10 cellular contexts compared by ENCODE assay signal in genomic region chr6:167046861-167047495, GRCh38. TPM values are rescaled to one million over a fixed set of nuclear protein-coding genes. Genes with fewer than 3 reads are reported as not detected.
A peak's percentile ranks its signal among the peaks of the same experiment; 100 is the strongest.
DNase-seq lines count a peak whose midpoint lies in the region; ATAC-seq and TF ChIP-seq lines count a peak whose summit lies in the region.
"Had no signal": no experiment of that assay in that cellular context is flagged by ENCODE, and none has a peak within 500 bp of the region (broad histone marks: within the 10 kb centered on the region; RNA-seq: fewer than 3 reads in every experiment).

No MANE protein-coding gene starts in this region.

- H3K27me3 ChIP-seq in CD8-positive, alpha-beta memory T cell (ENCODE audit: insufficient read depth, low read length, poor library complexity, severe bottlenecking) = no peaks in the 10 kb centered on the region
- H3K27me3 ChIP-seq: cardiac muscle cell had no signal

- no peaks in the 10 kb centered on the region for H3K27me3 Mint-ChIP-seq in CD8-positive, alpha-beta memory T cell
- H3K27me3 Mint-ChIP-seq in central memory CD8-positive, alpha-beta T cell = no peaks in the 10 kb centered on the region
- no peaks in the 10 kb centered on the region for H3K27me3 Mint-ChIP-seq in MCF 10A (ENCODE audit: insufficient read depth, unreplicated experiment)

- H3K4me1 ChIP-seq in CD8-positive, alpha-beta memory T cell (ENCODE audit: insufficient read depth, low read length) = peaks cover 23% of the 10 kb centered on the region

- POLR2A ChIA-PET in CD8-positive, alpha-beta memory T cell (lab: Charles Lee) = interaction anchor here (1.8 kb wide), 2 partner anchors 9 to 47 kb away, joined by 6 read pairs; no protein-coding TSS in a partner anchor
- POLR2A ChIA-PET in MCF 10A (lab: Yijun Ruan, JAX) = no interaction called here

- peak overlapping the region; percentile 10 for H3K27ac ChIP-seq in CD8-positive, alpha-beta memory T cell (ENCODE audit: low read depth, low read length)
- H3K27ac ChIP-seq: cardiac muscle cell had no signal

- no peak overlapping the region for H3K4me3 ChIP-seq in CD8-positive, alpha-beta memory T cell (ENCODE audit: low read length)
- H3K4me3 ChIP-seq: cardiac muscle cell had no signal

- no peaks in the 10 kb centered on the region for H3K9me3 Mint-ChIP-seq in CD8-positive, alpha-beta memory T cell
- no peaks in the 10 kb centered on the region for H3K9me3 Mint-ChIP-seq in central memory CD8-positive, alpha-beta T cell
- no peaks in the 10 kb centered on the region for H3K9me3 Mint-ChIP-seq in MCF 10A (ENCODE audit: unreplicated experiment)

- no peaks in the 10 kb centered on the region for H3K9me3 ChIP-seq in CD8-positive, alpha-beta memory T cell (ENCODE audit: low read length)

- ATAC-seq in GM21367 (IDR thresholded peaks at IDR 0.05; ENCODE audit: unreplicated experiment) (peak; percentile 14), HG03139 (IDR thresholded peaks at IDR 0.05; ENCODE audit: unreplicated experiment) (peak; percentile 7)
- ATAC-seq in central memory CD8-positive, alpha-beta T cell (replicated peaks; ENCODE audit: extremely low read depth, poor library complexity, severe bottlenecking) = no peak

- intact Hi-C loops in MCF 10A (cut with micrococcal nuclease) = no loop called here

- peaks cover 0 to 7% (median 0%) of the 10 kb centered on the region in 3 donors for H3K36me3 Mint-ChIP-seq in CD8-positive, alpha-beta memory T cell
- peaks cover 2% of the 10 kb centered on the region for H3K36me3 Mint-ChIP-seq in central memory CD8-positive, alpha-beta T cell (ENCODE audit: insufficient read depth)
- peaks cover 24% of the 10 kb centered on the region for H3K36me3 Mint-ChIP-seq in MCF 10A (ENCODE audit: insufficient read depth, unreplicated experiment)

- no peak for TF ChIP-seq CTCF in MCF 10A (IDR thresholded peaks at IDR 0.05; ENCODE audit: unreplicated experiment)

- peaks cover 33 to 42% (median 38%) of the 10 kb centered on the region in 3 donors for H3K4me1 Mint-ChIP-seq in CD8-positive, alpha-beta memory T cell
- H3K4me1 Mint-ChIP-seq in central memory CD8-positive, alpha-beta T cell = peaks cover 27% of the 10 kb centered on the region
- H3K4me1 Mint-ChIP-seq in MCF 10A (ENCODE audit: insufficient read depth, unreplicated experiment) = no peaks in the 10 kb centered on the region

- no peak for DNase-seq in CD8-positive, alpha-beta memory T cell
- no peak for DNase-seq in central memory CD8-positive, alpha-beta T cell (ENCODE audit: low spot score in 2 of 2)
- DNase-seq in OCI-M2 (lab: John Stamatoyannopoulos, UW; ENCODE audit: unreplicated experiment) (no peak), kidney glomerular epithelial cell (lab: John Stamatoyannopoulos, UW) (no peak), MCF 10A (ENCODE audit: unreplicated experiment) (no peak), AG08395 (ENCODE audit: low spot score) (no peak)
- DNase-seq: activated CD4-positive, CD25-positive, alpha-beta regulatory T cell had no signal

- peak overlapping the region; percentile 66 to 91 (median 86) for H3K27ac Mint-ChIP-seq in CD8-positive, alpha-beta memory T cell
- peak overlapping the region; percentile 90 for H3K27ac Mint-ChIP-seq in central memory CD8-positive, alpha-beta T cell (ENCODE audit: low read depth)
- H3K27ac Mint-ChIP-seq in MCF 10A (ENCODE audit: low read depth, unreplicated experiment) = no peak overlapping the region

- peak overlapping the region; percentile 48 to 89 (median 69) for H3K4me3 Mint-ChIP-seq in CD8-positive, alpha-beta memory T cell
- H3K4me3 Mint-ChIP-seq in central memory CD8-positive, alpha-beta T cell = peak overlapping the region; percentile 64
- H3K4me3 Mint-ChIP-seq in MCF 10A (ENCODE audit: unreplicated experiment) = no peak overlapping the region

- CTCF ChIA-PET in CD8-positive, alpha-beta memory T cell (lab: Charles Lee) = interaction anchor here (1.0 to 1.8 kb wide), 5 partner anchors 9 to 272 kb away, joined by 3 to 7 read pairs (median 4); no protein-coding TSS in a partner anchor
- CTCF ChIA-PET in MCF 10A (lab: Yijun Ruan, JAX) = interaction anchor here (0.6 kb wide), 1 partner anchor 91 kb away, joined by 6 read pairs; no protein-coding TSS in a partner anchor

- BruUV-seq in MCF 10A (replicated peaks; lab: Mats Ljungman, UMichigan) = no TSS peak

- H3K36me3 ChIP-seq in CD8-positive, alpha-beta memory T cell (ENCODE audit: insufficient read depth, low read length) = no peaks in the 10 kb centered on the region
- H3K36me3 ChIP-seq: cardiac muscle cell had no signal

RNA-seq across cellular contexts. Expression of gene CEP43, which starts 47.8 kb away (rescaled TPM):
- total RNA-seq in CD8-positive, alpha-beta memory T cell = 10 to 100 TPM; 26.4 to 29.5 TPM
- 6.8 TPM for polyA plus RNA-seq in CD8-positive, alpha-beta memory T cell
- total RNA-seq in MCF 10A (2022) = 23.8 and 31.0 TPM in 2 replicates
